8 cellular contexts compared by ENCODE assay signal in genomic region chr17:50055055-50055425, GRCh38. TPM values are rescaled to one million over a fixed set of nuclear protein-coding genes. Genes with fewer than 3 reads are reported as not detected.
DNase-seq lines count a peak whose midpoint lies in the region; ATAC-seq and TF ChIP-seq lines count a peak whose summit lies in the region.

No MANE protein-coding gene starts in this region.

- peak overlapping the region; percentile 62 for H3K27ac Mint-ChIP-seq in CD4-positive, alpha-beta T cell
- peak overlapping the region; percentile 38 to 90 (median 75) for H3K27ac Mint-ChIP-seq in naive thymus-derived CD4-positive, alpha-beta T cell

- no peaks in the 10 kb centered on the region for H3K9me3 Mint-ChIP-seq in CD4-positive, alpha-beta T cell
- H3K9me3 Mint-ChIP-seq in naive thymus-derived CD4-positive, alpha-beta T cell = peaks cover 0 to 1% (median 0%) of the 10 kb centered on the region in 11 donors

- H3K27ac ChIP-seq in CD4-positive, alpha-beta T cell (ENCODE audit: low read depth, low read length) = peak overlapping the region; percentile 21
- H3K27ac ChIP-seq in naive thymus-derived CD4-positive, alpha-beta T cell (ENCODE audit: low read depth, low read length) = peak overlapping the region; percentile 54

- POLR2A ChIA-PET in CD4-positive, alpha-beta T cell (lab: Charles Lee) = interaction anchor here (1.9 kb wide), 1 partner anchor 267 kb away, joined by 4 read pairs; the partner anchor contains the start of gene KAT7
- POLR2A ChIA-PET in naive thymus-derived CD4-positive, alpha-beta T cell (lab: Charles Lee) = interaction anchor here (2.6 kb wide), 1 partner anchor 39 kb away, joined by 11 read pairs; no protein-coding TSS in a partner anchor

- H3K4me1 Mint-ChIP-seq in CD4-positive, alpha-beta T cell (ENCODE audit: low read depth) = peaks cover 30% of the 10 kb centered on the region
- peaks cover 12 to 53% (median 20%) of the 10 kb centered on the region in 7 donors for H3K4me1 Mint-ChIP-seq in naive thymus-derived CD4-positive, alpha-beta T cell

- H3K36me3 ChIP-seq in Loucy (ENCODE audit: insufficient read depth, low read length) = no peaks in the 10 kb centered on the region
- no peaks in the 10 kb centered on the region for H3K36me3 ChIP-seq in naive thymus-derived CD4-positive, alpha-beta T cell (ENCODE audit: control insufficient read depth in 2 of 3, insufficient read depth in 3 of 3, low read length in 3 of 3)

- H3K4me3 ChIP-seq in Loucy (ENCODE audit: low read length, poor library complexity, severe bottlenecking) (peak overlapping the region; percentile 85), WI38 (ENCODE audit: low read depth, low read length) (peak overlapping the region; percentile 82)
- H3K4me3 ChIP-seq in naive thymus-derived CD4-positive, alpha-beta T cell (ENCODE audit: low read length) = peak overlapping the region; percentile 60

- peak; percentile 20 for ATAC-seq in CD4-positive, alpha-beta T cell (ENCODE audit: poor library complexity)
- ATAC-seq in esophagus mucosa = peak; percentile 61
- peak; percentile 24 for ATAC-seq in naive thymus-derived CD4-positive, alpha-beta T cell
- ATAC-seq in GM18861 (IDR thresholded peaks at IDR 0.05; ENCODE audit: unreplicated experiment) = no peak

- H3K9me3 ChIP-seq in CD4-positive, alpha-beta T cell (ENCODE audit: control insufficient read depth, low read length) = no peaks in the 10 kb centered on the region
- H3K9me3 ChIP-seq in Loucy (ENCODE audit: insufficient read depth, low read depth, low read length) = no peaks in the 10 kb centered on the region
- no peaks in the 10 kb centered on the region for H3K9me3 ChIP-seq in naive thymus-derived CD4-positive, alpha-beta T cell (ENCODE audit: control insufficient read depth in 2 of 3, low read length in 3 of 3)

- peaks cover 5% of the 10 kb centered on the region for H4K20me1 ChIP-seq in Loucy (ENCODE audit: insufficient read depth, low read length, poor library complexity, severe bottlenecking)

- no peaks in the 10 kb centered on the region for H3K9me2 ChIP-seq in Loucy (replicated peaks; ENCODE audit: low read depth, low read length)

- peak overlapping the region; percentile 93 for H2AFZ ChIP-seq in Loucy (ENCODE audit: low read length)

- intact Hi-C loops in CD4-positive, alpha-beta T cell (cut with DNase I, micrococcal nuclease) = loop anchor here in 1 of 2 experiments (5.0 kb wide), 1 partner anchor 37 kb away; no protein-coding TSS in a partner anchor
- intact Hi-C loops in naive thymus-derived CD4-positive, alpha-beta T cell (cut with micrococcal nuclease) = loop anchor here (1.0 kb wide), 2 partner anchors 32 to 39 kb away; no protein-coding TSS in a partner anchor

- peaks cover 13% of the 10 kb centered on the region; the same call in 1 of the 2 replicates for H3K79me2 ChIP-seq in Loucy (ENCODE audit: insufficient read depth, low read length)

- peak overlapping the region; percentile 90 for H3K4me2 ChIP-seq in Loucy (ENCODE audit: low read depth, low read length, poor library complexity, severe bottlenecking)

- H3K4me3 Mint-ChIP-seq in CD4-positive, alpha-beta T cell = peak overlapping the region; percentile 92
- H3K4me3 Mint-ChIP-seq in naive thymus-derived CD4-positive, alpha-beta T cell = peak overlapping the region; percentile 84 to 96 (median 92)

- peak overlapping the region; percentile 67 for H3K9ac ChIP-seq in Loucy (ENCODE audit: low read depth, low read length, poor library complexity, severe bottlenecking)

- no peaks in the 10 kb centered on the region for H3K27me3 Mint-ChIP-seq in CD4-positive, alpha-beta T cell
- peaks cover 0 to 7% (median 0%) of the 10 kb centered on the region in 5 donors for H3K27me3 Mint-ChIP-seq in naive thymus-derived CD4-positive, alpha-beta T cell

- H3F3A ChIP-seq in Loucy (ENCODE audit: low read depth) = no peaks in the 10 kb centered on the region

- no peaks in the 10 kb centered on the region for H3K27me3 ChIP-seq in CD4-positive, alpha-beta T cell (ENCODE audit: control insufficient read depth, insufficient read depth, low read length)
- no peaks in the 10 kb centered on the region for H3K27me3 ChIP-seq in Loucy (ENCODE audit: insufficient read depth, low read length, poor library complexity, severe bottlenecking)
- H3K27me3 ChIP-seq in naive thymus-derived CD4-positive, alpha-beta T cell (ENCODE audit: control insufficient read depth in 2 of 2, insufficient read depth in 2 of 2, low read length in 2 of 2) = no peaks in the 10 kb centered on the region

- DNase-seq in CD4-positive, alpha-beta T cell = peak in 4 of 10 experiments; percentile 3 to 9 (median 8)
- DNase-seq in naive thymus-derived CD4-positive, alpha-beta T cell = peak in 7 of 9 donors; percentile 5 to 25 (median 16)
- DNase-seq in OCI-M2 (lab: John Stamatoyannopoulos, UW; ENCODE audit: unreplicated experiment) = no peak
- DNase-seq in foreskin melanocyte = no peak

- CTCF ChIA-PET in CD4-positive, alpha-beta T cell (lab: Charles Lee) = interaction anchor here (1.6 to 3.7 kb wide), 4 partner anchors 33 to 175 kb away, joined by 3 to 17 read pairs (median 7); partner anchors contain the start of gene PDK2
- CTCF ChIA-PET in naive thymus-derived CD4-positive, alpha-beta T cell (lab: Charles Lee) = interaction anchor here (1.3 kb wide), 1 partner anchor 39 kb away, joined by 5 read pairs; no protein-coding TSS in a partner anchor

- TF ChIP-seq CTCF in CD4-positive, alpha-beta T cell (IDR thresholded peaks at IDR 0.05) = no peak
- no peak for TF ChIP-seq CTCF in Loucy (conservative IDR thresholded peaks at IDR 0.05; ENCODE audit: low read length)
- no peak for TF ChIP-seq CTCF in WI38 (IDR thresholded peaks at IDR 0.05; ENCODE audit: low read depth, low read length)

- peaks cover 72% of the 10 kb centered on the region for H3K4me1 ChIP-seq in Loucy (ENCODE audit: insufficient read depth, low read length, poor library complexity, severe bottlenecking)
- H3K4me1 ChIP-seq in naive thymus-derived CD4-positive, alpha-beta T cell (ENCODE audit: control insufficient read depth in 2 of 2, insufficient read depth in 2 of 2, low read length in 2 of 2) = peaks cover 0 to 7% of the 10 kb centered on the region in 2 donors

- peaks cover 6% of the 10 kb centered on the region for H3K36me3 Mint-ChIP-seq in CD4-positive, alpha-beta T cell (ENCODE audit: low read depth)
- no peaks in the 10 kb centered on the region for H3K36me3 Mint-ChIP-seq in naive thymus-derived CD4-positive, alpha-beta T cell

RNA-seq across cellular contexts. Expression of gene ITGA3, which starts 0.9 kb away (rescaled TPM):
- 1 to 10 TPM; 2.3 to 2.4 TPM for total RNA-seq in CD4-positive, alpha-beta T cell
- total RNA-seq in esophagus mucosa = 83.1 TPM
- 10 to 100 TPM in 2 of 5 experiments, 1 to 10 TPM in 3; 4.0 to 14.6 (median 8.6) TPM for total RNA-seq in naive thymus-derived CD4-positive, alpha-beta T cell
- polyA plus RNA-seq in naive thymus-derived CD4-positive, alpha-beta T cell = 1 to 10 TPM; 1.4 to 2.4 TPM

RNA-seq across cellular contexts. Expression of gene PDK2, which starts 40.1 kb away (rescaled TPM):
- 10 to 100 TPM in 1 of 2 experiments, 1 to 10 TPM in 1; 8.7 to 10.1 TPM for total RNA-seq in CD4-positive, alpha-beta T cell
- total RNA-seq in esophagus mucosa = 13.6 TPM
- total RNA-seq in naive thymus-derived CD4-positive, alpha-beta T cell = 10 to 100 TPM; 16.7 to 48.3 (median 22.5) TPM
- 10 to 100 TPM; 37.2 to 50.4 TPM for polyA plus RNA-seq in naive thymus-derived CD4-positive, alpha-beta T cell

Comparison
In these comparisons a context has a peak if more than half of its experiments do, and no peak if none do; other contexts are left out.
1. DNase-seq: peak in naive thymus-derived CD4-positive, alpha-beta T cell (7 of 9); none in OCI-M2 (single experiment) and foreskin melanocyte (single experiment).
2. Peak in every context shown above with its lines, with median percentiles within 50 percentile points of each other: H3K4me3 ChIP-seq.